8 cellular contexts compared by ENCODE assay signal in genomic region chr19:45478454-45479238, GRCh38. TPM values are rescaled to one million over a fixed set of nuclear protein-coding genes. Genes with fewer than 3 reads are reported as not detected.
DNase-seq lines count a peak whose midpoint lies in the region; ATAC-seq and TF ChIP-seq lines count a peak whose summit lies in the region.

No MANE protein-coding gene starts in this region.

- H3K27me3 ChIP-seq in Panc1 (ENCODE audit: control insufficient read depth, insufficient read depth, low read length) (no peaks in the 10 kb centered on the region), fibroblast of lung (ENCODE audit: control insufficient read depth, insufficient read depth, low read length) (no peaks in the 10 kb centered on the region)

- peak overlapping the region; percentile 82 for H3K4me2 ChIP-seq in fibroblast of lung (ENCODE audit: extremely low read depth, insufficient read depth, low read length)

- peak overlapping the region; percentile 95 for H3K27ac Mint-ChIP-seq in activated T-helper 1 cell treated with anti-CD3 and anti-CD28 coated beads, Interleukin-12 subunit alpha, Interleukin-12 subunit beta, Interleukin-2, Interleukin-4 antibody, amounts not matched to agents 30 ng/mL and 10 ng/mL and 1 ng/mL, durations not matched to agents 14 hours and 24 hours and 36 hours
- H3K27ac Mint-ChIP-seq in natural killer cell treated with Interleukin-12 subunit alpha and Interleukin-12 subunit beta and Interleukin-15 and Interleukin-18, amount 100 ng/mL, for 72 hours: peak overlapping the region; percentile 79 to 87

- H4K20me1 ChIP-seq in fibroblast of lung (ENCODE audit: control insufficient read depth, extremely low read depth, insufficient read depth, low read length): no peaks in the 10 kb centered on the region

- H3K4me1 ChIP-seq in Panc1 (ENCODE audit: control insufficient read depth, insufficient read depth, low read length) (peaks cover 9% of the 10 kb centered on the region), fibroblast of lung (ENCODE audit: control insufficient read depth, extremely low read depth, insufficient read depth, low read length) (peaks cover 6% of the 10 kb centered on the region)

- H3K27me3 Mint-ChIP-seq in activated T-helper 1 cell treated with anti-CD3 and anti-CD28 coated beads, Interleukin-12 subunit alpha, Interleukin-12 subunit beta, Interleukin-2, Interleukin-4 antibody, amounts not matched to agents 30 ng/mL and 10 ng/mL and 1 ng/mL, durations not matched to agents 14 hours and 24 hours and 36 hours (ENCODE audit: insufficient read depth): peaks cover 38% of the 10 kb centered on the region
- H3K27me3 Mint-ChIP-seq in natural killer cell treated with Interleukin-12 subunit alpha and Interleukin-12 subunit beta and Interleukin-15 and Interleukin-18, amount 100 ng/mL, for 72 hours: no peaks in the 10 kb centered on the region

- H3K4me1 Mint-ChIP-seq in activated T-helper 1 cell treated with anti-CD3 and anti-CD28 coated beads, Interleukin-12 subunit alpha, Interleukin-12 subunit beta, Interleukin-2, Interleukin-4 antibody, amounts not matched to agents 30 ng/mL and 10 ng/mL and 1 ng/mL, durations not matched to agents 14 hours and 24 hours and 36 hours (ENCODE audit: low read depth): peaks cover 29% of the 10 kb centered on the region
- peaks cover 40 to 48% of the 10 kb centered on the region in 2 donors for H3K4me1 Mint-ChIP-seq in natural killer cell treated with Interleukin-12 subunit alpha and Interleukin-12 subunit beta and Interleukin-15 and Interleukin-18, amount 100 ng/mL, for 72 hours (ENCODE audit: low read depth in 2 of 2)

- H3K27ac ChIP-seq in Panc1 (ENCODE audit: low read length): peak overlapping the region; percentile 99
- peak overlapping the region; percentile 99 for H3K27ac ChIP-seq in fibroblast of lung (ENCODE audit: insufficient read depth, low read length)

- peaks cover 27% of the 10 kb centered on the region for H3K79me2 ChIP-seq in fibroblast of lung (ENCODE audit: control insufficient read depth, insufficient read depth, low read length)

- TF ChIP-seq CTCF in Panc1 (IDR thresholded peaks at IDR 0.05) (peak; percentile 85), fibroblast of lung (conservative IDR thresholded peaks at IDR 0.05 in 1 of 2, IDR thresholded peaks at IDR 0.05 in 1 of 2; ENCODE audit: low read depth in 1 of 2, low read length in 2 of 2) (peak; percentile 96 to 97)

- peak overlapping the region; percentile 84 for H3K9ac ChIP-seq in fibroblast of lung (ENCODE audit: insufficient read depth, low read length)

- peak overlapping the region; percentile 77 for H3K4me3 Mint-ChIP-seq in activated T-helper 1 cell treated with anti-CD3 and anti-CD28 coated beads, Interleukin-12 subunit alpha, Interleukin-12 subunit beta, Interleukin-2, Interleukin-4 antibody, amounts not matched to agents 30 ng/mL and 10 ng/mL and 1 ng/mL, durations not matched to agents 14 hours and 24 hours and 36 hours
- H3K4me3 Mint-ChIP-seq in natural killer cell treated with Interleukin-12 subunit alpha and Interleukin-12 subunit beta and Interleukin-15 and Interleukin-18, amount 100 ng/mL, for 72 hours: peak overlapping the region; percentile 84

- CTCF ChIA-PET in Panc1 (lab: Charles Lee): interaction anchor here (0.6 to 2.6 kb wide), 8 partner anchors 13 to 163 kb away, joined by 3 to 31 read pairs (median 6); no protein-coding TSS in a partner anchor

- POLR2A ChIA-PET in Panc1 (lab: Charles Lee): interaction anchor here (1.1 kb wide), 1 partner anchor 11 kb away, joined by 3 read pairs; no protein-coding TSS in a partner anchor

- peaks cover 5% of the 10 kb centered on the region for H3K36me3 Mint-ChIP-seq in activated T-helper 1 cell treated with anti-CD3 and anti-CD28 coated beads, Interleukin-12 subunit alpha, Interleukin-12 subunit beta, Interleukin-2, Interleukin-4 antibody, amounts not matched to agents 30 ng/mL and 10 ng/mL and 1 ng/mL, durations not matched to agents 14 hours and 24 hours and 36 hours (ENCODE audit: low read depth)
- H3K36me3 Mint-ChIP-seq in natural killer cell treated with Interleukin-12 subunit alpha and Interleukin-12 subunit beta and Interleukin-15 and Interleukin-18, amount 100 ng/mL, for 72 hours: peaks cover 5% of the 10 kb centered on the region

- H3K4me3 ChIP-seq in Panc1 (ENCODE audit: low read depth in 2 of 2, low read length in 2 of 2) (peak overlapping the region; percentile 58 to 80), fibroblast of lung (replicated peaks in 1 of 4; ENCODE audit: control extremely low read depth in 1 of 4, insufficient read depth in 1 of 4, low read depth in 3 of 4, low read length in 4 of 4) (peak overlapping the region; percentile 59 to 73 (median 65))

- no TSS peak for BruUV-seq in Panc1 (replicated peaks; lab: Mats Ljungman, UMichigan)

- intact Hi-C loops in Panc1 (cut with micrococcal nuclease; ENCODE audit: unreplicated experiment): loop anchor here (2.0 kb wide), 1 partner anchor 40 kb away; no protein-coding TSS in a partner anchor
- intact Hi-C loops in activated T-helper 1 cell treated with anti-CD3 and anti-CD28 coated beads, Interleukin-12 subunit alpha, Interleukin-12 subunit beta, Interleukin-2, Interleukin-4 antibody, amounts not matched to agents 30 ng/mL and 10 ng/mL and 1 ng/mL, durations not matched to agents 14 hours and 24 hours and 36 hours (cut with micrococcal nuclease): loop anchor here (1.0 to 5.0 kb wide), 10 partner anchors 9 to 386 kb away; partner anchors contain the start of genes ERCC1, PPP1R13L and PPP1R37

- peak; percentile 91 for DNase-seq in DMS79 treated with DMSO at 0.1 percent for 48 hours (lab: John Stamatoyannopoulos, UW)
- DNase-seq in KG1 (lab: John Stamatoyannopoulos, UW): peak; percentile 99
- DNase-seq in Panc1 (ENCODE audit: low read depth, low spot score): peak; percentile 83
- peak; percentile 88 for DNase-seq in activated T-helper 1 cell treated with anti-CD3 and anti-CD28 coated beads, Interleukin-12 subunit alpha, Interleukin-12 subunit beta, Interleukin-2, Interleukin-4 antibody, amounts not matched to agents 30 ng/mL and 10 ng/mL and 1 ng/mL, durations not matched to agents 14 hours and 24 hours and 36 hours (ENCODE audit: low spot score)
- peak; percentile 94 to 96 for DNase-seq in fibroblast of lung (ENCODE audit: low read depth in 2 of 2)
- peak; percentile 89 for DNase-seq in natural killer cell treated with Interleukin-12 subunit alpha and Interleukin-12 subunit beta and Interleukin-15 and Interleukin-18, amount 100 ng/mL, for 72 hours (ENCODE audit: low spot score)
- peak; percentile 86 for DNase-seq in stimulated activated naive CD4-positive, alpha-beta T cell treated with Interleukin-2 at 50 U/mL for 16 hours (lab: John Stamatoyannopoulos, UW)

- H3K36me3 ChIP-seq in Panc1 (ENCODE audit: control insufficient read depth, insufficient read depth, low read length): no peaks in the 10 kb centered on the region
- no peaks in the 10 kb centered on the region for H3K36me3 ChIP-seq in fibroblast of lung (ENCODE audit: control insufficient read depth, insufficient read depth, low read length)

- H3K9me3 Mint-ChIP-seq in activated T-helper 1 cell treated with anti-CD3 and anti-CD28 coated beads, Interleukin-12 subunit alpha, Interleukin-12 subunit beta, Interleukin-2, Interleukin-4 antibody, amounts not matched to agents 30 ng/mL and 10 ng/mL and 1 ng/mL, durations not matched to agents 14 hours and 24 hours and 36 hours: no peaks in the 10 kb centered on the region
- no peaks in the 10 kb centered on the region for H3K9me3 Mint-ChIP-seq in natural killer cell treated with Interleukin-12 subunit alpha and Interleukin-12 subunit beta and Interleukin-15 and Interleukin-18, amount 100 ng/mL, for 72 hours

- H3K9me3 ChIP-seq in Panc1 (ENCODE audit: control insufficient read depth, insufficient read depth, low read depth, low read length): no peaks in the 10 kb centered on the region
- H3K9me3 ChIP-seq in fibroblast of lung (ENCODE audit: control insufficient read depth, insufficient read depth, low read depth, low read length): no peaks in the 10 kb centered on the region

- ATAC-seq in GM21619 (IDR thresholded peaks at IDR 0.05; ENCODE audit: unreplicated experiment) (peak; percentile 66), Panc1 (peak; percentile 98)
- peak; percentile 89 to 91 for ATAC-seq in natural killer cell treated with Interleukin-12 subunit alpha and Interleukin-12 subunit beta and Interleukin-15 and Interleukin-18, amount 100 ng/mL, for 72 hours

- peak overlapping the region; percentile 72 for H2AFZ ChIP-seq in fibroblast of lung (ENCODE audit: low read length)

- in situ Hi-C loops in Panc1 (cut with HindIII; ENCODE audit: low pct_unique_long_range_greater_than_20kb, low sequenced_read_pairs): no loop called here

RNA-seq across cellular contexts. Expression of gene FOSB, which starts 10.8 kb away (rescaled TPM):
- total RNA-seq in Panc1 (2021; ENCODE audit: unreplicated experiment) (13.4 TPM), fibroblast of lung (9.5 and 24.9 TPM in 2 replicates)
- 6.1 TPM for polyA plus RNA-seq in Panc1 (2012; ENCODE audit: insufficient read length)
- total RNA-seq in activated T-helper 1 cell treated with anti-CD3 and anti-CD28 coated beads, Interleukin-12 subunit alpha, Interleukin-12 subunit beta, Interleukin-2, Interleukin-4 antibody, amounts not matched to agents 30 ng/mL and 10 ng/mL and 1 ng/mL, durations not matched to agents 14 hours and 24 hours and 36 hours: 16.8 and 17.2 TPM in 2 replicates
- polyA plus RNA-seq in fibroblast of lung: 2.8 and 48.6 TPM in 2 replicates
- polyA plus RNA-seq in fibroblast of lung (2012): 4.6 and 43.1 TPM in 2 replicates
- 20.3 and 218 TPM in 2 replicates for polyA minus RNA-seq in fibroblast of lung (ENCODE audit: low replicate concordance)
- total RNA-seq in natural killer cell treated with Interleukin-12 subunit alpha and Interleukin-12 subunit beta and Interleukin-15 and Interleukin-18, amount 100 ng/mL, for 72 hours: 10 to 100 TPM; 16.3 to 18.0 TPM

RNA-seq across cellular contexts. Expression of gene RTN2, which starts 18.2 kb away (rescaled TPM):
- total RNA-seq in Panc1 (2021; ENCODE audit: unreplicated experiment): 15.6 TPM
- 31.9 TPM for polyA plus RNA-seq in Panc1 (2012; ENCODE audit: insufficient read length)
- total RNA-seq in activated T-helper 1 cell treated with anti-CD3 and anti-CD28 coated beads, Interleukin-12 subunit alpha, Interleukin-12 subunit beta, Interleukin-2, Interleukin-4 antibody, amounts not matched to agents 30 ng/mL and 10 ng/mL and 1 ng/mL, durations not matched to agents 14 hours and 24 hours and 36 hours: 3.0 and 4.1 TPM in 2 replicates
- total RNA-seq in fibroblast of lung: 5.1 and 7.9 TPM in 2 replicates
- polyA plus RNA-seq in fibroblast of lung: 8.9 and 11.7 TPM in 2 replicates
- 19.8 and 23.8 TPM in 2 replicates for polyA plus RNA-seq in fibroblast of lung (2012)
- 15.0 and 45.2 TPM in 2 replicates for polyA minus RNA-seq in fibroblast of lung (ENCODE audit: low replicate concordance)
- 1 to 10 TPM; 5.9 to 7.8 TPM for total RNA-seq in natural killer cell treated with Interleukin-12 subunit alpha and Interleukin-12 subunit beta and Interleukin-15 and Interleukin-18, amount 100 ng/mL, for 72 hours

RNA-seq across cellular contexts. Expression of gene PPM1N, which starts 19.6 kb away (rescaled TPM):
- total RNA-seq in Panc1 (2021; ENCODE audit: unreplicated experiment): 3.3 TPM
- polyA plus RNA-seq in Panc1 (2012; ENCODE audit: insufficient read length): 10.2 TPM
- total RNA-seq in activated T-helper 1 cell treated with anti-CD3 and anti-CD28 coated beads, Interleukin-12 subunit alpha, Interleukin-12 subunit beta, Interleukin-2, Interleukin-4 antibody, amounts not matched to agents 30 ng/mL and 10 ng/mL and 1 ng/mL, durations not matched to agents 14 hours and 24 hours and 36 hours: 1.0 and 1.3 TPM in 2 replicates
- 1.8 and 2.8 TPM in 2 replicates for total RNA-seq in fibroblast of lung
- polyA plus RNA-seq in fibroblast of lung: 2.3 and 2.6 TPM in 2 replicates
- polyA plus RNA-seq in fibroblast of lung (2012): 3.1 and 3.2 TPM in 2 replicates
- polyA minus RNA-seq in fibroblast of lung (ENCODE audit: low replicate concordance): not detected in 2 replicates
- total RNA-seq in natural killer cell treated with Interleukin-12 subunit alpha and Interleukin-12 subunit beta and Interleukin-15 and Interleukin-18, amount 100 ng/mL, for 72 hours: 1 to 10 TPM; 3.2 to 3.6 TPM

RNA-seq across cellular contexts. Expression of gene VASP, which starts 28.6 kb away (rescaled TPM):
- 101 TPM for total RNA-seq in Panc1 (2021; ENCODE audit: unreplicated experiment)
- 108 TPM for polyA plus RNA-seq in Panc1 (2012; ENCODE audit: insufficient read length)
- 234 and 235 TPM in 2 replicates for total RNA-seq in activated T-helper 1 cell treated with anti-CD3 and anti-CD28 coated beads, Interleukin-12 subunit alpha, Interleukin-12 subunit beta, Interleukin-2, Interleukin-4 antibody, amounts not matched to agents 30 ng/mL and 10 ng/mL and 1 ng/mL, durations not matched to agents 14 hours and 24 hours and 36 hours
- 33.1 and 40.3 TPM in 2 replicates for total RNA-seq in fibroblast of lung
- polyA plus RNA-seq in fibroblast of lung: 62.3 and 67.9 TPM in 2 replicates
- 74.5 and 87.1 TPM in 2 replicates for polyA plus RNA-seq in fibroblast of lung (2012)
- polyA minus RNA-seq in fibroblast of lung (ENCODE audit: low replicate concordance): 70.0 and 82.2 TPM in 2 replicates
- total RNA-seq in natural killer cell treated with Interleukin-12 subunit alpha and Interleukin-12 subunit beta and Interleukin-15 and Interleukin-18, amount 100 ng/mL, for 72 hours: 100 to 1,000 TPM; 447 to 589 TPM

RNA-seq across cellular contexts. Expression of gene ERCC1, which starts 54.9 kb away (rescaled TPM):
- total RNA-seq in Panc1 (2021; ENCODE audit: unreplicated experiment): 80.3 TPM
- polyA plus RNA-seq in Panc1 (2012; ENCODE audit: insufficient read length): 101 TPM
- 143 and 152 TPM in 2 replicates for total RNA-seq in activated T-helper 1 cell treated with anti-CD3 and anti-CD28 coated beads, Interleukin-12 subunit alpha, Interleukin-12 subunit beta, Interleukin-2, Interleukin-4 antibody, amounts not matched to agents 30 ng/mL and 10 ng/mL and 1 ng/mL, durations not matched to agents 14 hours and 24 hours and 36 hours
- total RNA-seq in fibroblast of lung: 81.1 and 81.4 TPM in 2 replicates
- polyA plus RNA-seq in fibroblast of lung: 49.3 and 69.6 TPM in 2 replicates
- polyA plus RNA-seq in fibroblast of lung (2012): 104 and 125 TPM in 2 replicates
- polyA minus RNA-seq in fibroblast of lung (ENCODE audit: low replicate concordance): 181 and 256 TPM in 2 replicates
- 10 to 100 TPM; 65.0 to 67.8 TPM for total RNA-seq in natural killer cell treated with Interleukin-12 subunit alpha and Interleukin-12 subunit beta and Interleukin-15 and Interleukin-18, amount 100 ng/mL, for 72 hours

Comparison
In these comparisons a context has a peak if more than half of its experiments do, and no peak if none do; other contexts are left out.
1. Peak in every context shown above with its lines: DNase-seq, ATAC-seq, H3K4me3 ChIP-seq and H3K27ac ChIP-seq.